8 cellular contexts compared by ENCODE assay signal in the genomic region with DNA sequence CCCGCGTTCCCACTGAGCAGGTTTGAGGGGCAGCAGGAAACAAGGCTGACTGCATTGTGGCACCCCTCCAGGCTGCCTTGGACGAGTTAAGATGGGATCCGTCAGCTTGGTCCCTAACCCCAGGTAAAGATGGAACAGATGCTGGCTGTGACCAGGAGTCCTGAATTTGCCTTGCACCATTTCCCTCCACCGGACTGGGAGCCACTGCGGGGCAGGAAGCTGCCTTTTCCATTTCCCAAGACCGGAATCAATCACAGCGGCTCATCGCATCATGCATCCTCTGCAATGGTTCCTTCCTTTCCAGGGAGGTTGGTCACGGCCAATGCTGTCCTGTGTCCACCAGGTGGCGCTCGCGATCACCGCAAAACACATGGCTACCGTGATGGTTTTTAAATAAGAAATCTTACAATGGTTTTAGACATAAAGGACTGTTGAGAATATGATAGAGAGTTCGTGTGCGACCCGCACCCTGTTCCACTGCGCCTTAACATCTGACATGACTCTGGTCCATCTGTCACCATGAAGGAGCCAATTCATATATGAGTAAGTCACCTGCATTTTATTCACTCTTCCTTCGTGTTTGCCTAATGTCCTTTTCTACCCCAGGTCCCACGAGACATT. TPM values are rescaled to one million over a fixed set of nuclear protein-coding genes. Genes with fewer than 3 reads are reported as not detected.
DNase-seq lines count a peak whose midpoint lies in the region; ATAC-seq and TF ChIP-seq lines count a peak whose summit lies in the region.

No MANE protein-coding gene starts in this region.

- intact Hi-C loops in heart left ventricle (cut with DNase I), result loop anchor here (1.0 to 10.0 kb wide), 8 partner anchors 109 to 464 kb away; no protein-coding TSS in a partner anchor
- intact Hi-C loops in prostate gland (cut with DNase I), result loop anchor here (1.0 to 10.0 kb wide), 3 partner anchors 111 to 444 kb away; no protein-coding TSS in a partner anchor
- intact Hi-C loops in uterus (cut with DNase I; ENCODE audit: low total_unique reads), result loop anchor here (5.0 to 10.0 kb wide), 2 partner anchors 111 to 214 kb away; no protein-coding TSS in a partner anchor

- no peak overlapping the region for H3K27ac ChIP-seq in heart left ventricle
- H3K27ac ChIP-seq in prostate gland, result no peak overlapping the region
- H3K27ac ChIP-seq in uterus, result no peak overlapping the region

- peak; percentile 62 to 87 (median 82) for ATAC-seq in heart left ventricle
- ATAC-seq in GM21526 (IDR thresholded peaks at IDR 0.05; ENCODE audit: low FRiP score, unreplicated experiment), result no peak

- H3K9me3 ChIP-seq in heart left ventricle (no peaks in the 10 kb centered on the region), prostate gland (no peaks in the 10 kb centered on the region), uterus (no peaks in the 10 kb centered on the region)

- H3K4me3 ChIP-seq in GM12865 (ENCODE audit: low read depth, low read length) (no peak overlapping the region), heart left ventricle (no peak overlapping the region), prostate gland (no peak overlapping the region), uterus (no peak overlapping the region)

- 8 to 10% (median 9%) methylated on average over 20 to 21 of the region's 21 CpGs for WGBS in heart left ventricle, 4 donors
- 10% methylated on average over 21 of the region's 21 CpGs for WGBS in prostate gland

- peak; percentile 86 for TF ChIP-seq CTCF in GM12865 (IDR thresholded peaks at IDR 0.05; ENCODE audit: insufficient read depth, low read depth, low read length, missing control alignments)
- peak; percentile 94 to 99 (median 98) for TF ChIP-seq CTCF in heart left ventricle (IDR thresholded peaks at IDR 0.05)
- peak; percentile 89 to 99 (median 96) for TF ChIP-seq CTCF in prostate gland (IDR thresholded peaks at IDR 0.05)
- peak; percentile 93 to 97 (median 95) for TF ChIP-seq CTCF in uterus (IDR thresholded peaks at IDR 0.05)

- H3K27me3 ChIP-seq in heart left ventricle, result no peaks in the 10 kb centered on the region
- no peaks in the 10 kb centered on the region for H3K27me3 ChIP-seq in prostate gland (replicated peaks; ENCODE audit: insufficient read depth)
- no peaks in the 10 kb centered on the region for H3K27me3 ChIP-seq in uterus

- peaks cover 0 to 42% (median 5%) of the 10 kb centered on the region in 12 donors for H3K4me1 ChIP-seq in heart left ventricle
- H3K4me1 ChIP-seq in prostate gland (replicated peaks), result no peaks in the 10 kb centered on the region
- H3K4me1 ChIP-seq in uterus, result no peaks in the 10 kb centered on the region

- H3K36me3 ChIP-seq in heart left ventricle (no peaks in the 10 kb centered on the region), prostate gland (no peaks in the 10 kb centered on the region), uterus (no peaks in the 10 kb centered on the region)

- DNase-seq in GM12865 (ENCODE audit: low read depth), result peak; percentile 90
- DNase-seq in NCI-H1436 treated with DMSO at 0.1 percent for 48 hours (lab: John Stamatoyannopoulos, UW), result peak; percentile 71
- peak; percentile 49 to 83 (median 75) for DNase-seq in T-helper 1 cell
- peak; percentile 62 for DNase-seq in activated naive CD8-positive, alpha-beta T cell treated with anti-CD3 and anti-CD28 coated beads, Interleukin-2, amount 50 U/mL, for 16 hours (ENCODE audit: low read depth, low spot score)
- DNase-seq in heart left ventricle, result peak; percentile 74 to 90 (median 82)
- DNase-seq in prostate gland (ENCODE audit: low spot score), result peak; percentile 75
- peak; percentile 85 to 88 for DNase-seq in uterus

- peak in 1 of 2 donors; percentile 15 for TF ChIP-seq POLR2A in heart left ventricle (IDR thresholded peaks at IDR 0.05)
- no peak for TF ChIP-seq POLR2A in prostate gland (IDR thresholded peaks at IDR 0.05)
- no peak for TF ChIP-seq POLR2A in uterus (IDR thresholded peaks at IDR 0.05)

RNA-seq across cellular contexts. Expression of gene MEAK7, which starts 6.8 kb away (rescaled TPM):
- total RNA-seq in heart left ventricle (10 to 100 TPM in 1 of 9 donors, 1 to 10 TPM in 8; 4.0 to 13.2 (median 5.5) TPM), prostate gland (10 to 100 TPM; 12.4 to 13.7 TPM), uterus (10 to 100 TPM; 11.3 to 26.8 (median 21.4) TPM)
- polyA plus RNA-seq in heart left ventricle, result 1 to 10 TPM; 2.2 to 4.0 TPM
